10 cellular contexts compared by ENCODE assay signal in the genomic region with DNA sequence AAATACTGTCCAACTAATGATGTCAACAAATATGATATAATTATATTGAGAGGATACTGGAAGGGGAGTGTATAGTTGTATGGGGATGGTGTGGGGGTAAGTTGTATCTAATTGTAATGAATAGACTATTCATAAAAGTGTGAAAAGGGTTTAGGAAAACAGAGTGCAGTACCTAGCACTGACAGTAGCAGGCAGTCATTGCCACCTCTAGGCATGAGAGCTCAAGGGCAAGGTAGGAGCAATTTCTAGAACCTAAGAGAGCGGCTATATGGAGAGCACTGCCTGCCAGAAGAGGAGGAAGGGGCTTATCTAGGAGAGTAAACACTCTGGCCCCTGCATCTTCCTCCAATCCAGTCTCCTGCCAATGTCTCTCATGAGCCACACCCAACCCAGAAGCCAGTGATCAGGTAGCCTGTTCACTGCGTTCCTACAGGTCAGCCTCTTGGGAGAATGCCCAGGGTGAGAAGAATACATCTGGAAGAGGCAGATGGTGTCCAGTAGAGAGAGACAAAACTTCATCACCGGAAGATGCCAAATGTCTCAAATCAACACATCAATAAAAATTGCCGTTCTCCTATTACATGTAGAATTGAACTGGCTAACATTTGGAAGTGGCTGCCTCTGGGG.
DNase-seq lines count a peak whose midpoint lies in the region; ATAC-seq and TF ChIP-seq lines count a peak whose summit lies in the region.
"Had no signal": no experiment of that assay in that cellular context is flagged by ENCODE, and none has a peak within 500 bp of the region (broad histone marks: within the 10 kb centered on the region; RNA-seq: fewer than 3 reads in every experiment).

No MANE protein-coding gene starts in this region.

- H3K36me3 ChIP-seq in KMS-11 (ENCODE audit: insufficient read depth) (no peaks in the 10 kb centered on the region), lower lobe of right lung (no peaks in the 10 kb centered on the region)
- H3K36me3 ChIP-seq: BLaER1 had no signal

- H3K9me3 Mint-ChIP-seq in activated CD4-positive, alpha-beta memory T cell treated with anti-CD3 and anti-CD28 coated beads for 36 hours = no peaks in the 10 kb centered on the region
- H3K9me3 Mint-ChIP-seq: naive thymus-derived CD8-positive, alpha-beta T cell had no signal

- no peak overlapping the region for H3K9ac ChIP-seq in KMS-11
- H3K9ac ChIP-seq: BLaER1 had no signal

- H3K79me2 ChIP-seq in KMS-11 (ENCODE audit: insufficient read depth, low read depth) = no peaks in the 10 kb centered on the region

- H3K27me3 ChIP-seq in KMS-11 (ENCODE audit: insufficient read depth, low read depth) (no peaks in the 10 kb centered on the region), lower lobe of right lung (ENCODE audit: low read depth) (no peaks in the 10 kb centered on the region)
- H3K27me3 ChIP-seq: BLaER1 had no signal

- H3K27me3 Mint-ChIP-seq in activated CD4-positive, alpha-beta memory T cell treated with anti-CD3 and anti-CD28 coated beads for 36 hours = no peaks in the 10 kb centered on the region
- H3K27me3 Mint-ChIP-seq: naive thymus-derived CD8-positive, alpha-beta T cell had no signal

- no peak overlapping the region for H3K4me3 ChIP-seq in KMS-11 (IDR thresholded peaks at IDR 0.05; ENCODE audit: insufficient read depth, low read depth, low read length)
- H3K4me3 ChIP-seq in lower lobe of right lung = no peak overlapping the region
- H3K4me3 ChIP-seq: BLaER1 had no signal

- H3K4me1 ChIP-seq in KMS-11 (ENCODE audit: low read depth, poor library complexity, severe bottlenecking) (peaks cover 9% of the 10 kb centered on the region), lower lobe of right lung (no peaks in the 10 kb centered on the region)

- no peak overlapping the region for H3K4me2 ChIP-seq in KMS-11

- H2AFZ ChIP-seq in KMS-11 (ENCODE audit: low read depth) = no peak overlapping the region

- no peak overlapping the region for H3K27ac ChIP-seq in KMS-11
- no peak overlapping the region for H3K27ac ChIP-seq in lower lobe of right lung
- H3K27ac ChIP-seq: BLaER1 had no signal

- DNase-seq in SIG-M5 treated with dmso at 0.1 percent for 504 hours (lab: John Stamatoyannopoulos, UW; ENCODE audit: unreplicated experiment) (peak; percentile 69), SIG-M5 (lab: John Stamatoyannopoulos, UW) (no peak), lower lobe of right lung (no peak), activated gamma-delta T cell (lab: John Stamatoyannopoulos, UW) (no peak), GM19238 (ENCODE audit: insufficient read length, low spot score) (no peak)
- peak; percentile 48 for DNase-seq in activated CD4-positive, alpha-beta memory T cell treated with anti-CD3 and anti-CD28 coated beads for 36 hours

- no peaks in the 10 kb centered on the region for H3K9me3 ChIP-seq in lower lobe of right lung
- H3K9me3 ChIP-seq: BLaER1 had no signal

- H4K20me1 ChIP-seq in KMS-11 (ENCODE audit: insufficient read depth) = no peaks in the 10 kb centered on the region
- H4K20me1 ChIP-seq: BLaER1 had no signal

- no peaks in the 10 kb centered on the region for H3K36me3 Mint-ChIP-seq in activated CD4-positive, alpha-beta memory T cell treated with anti-CD3 and anti-CD28 coated beads for 36 hours
- H3K36me3 Mint-ChIP-seq: naive thymus-derived CD8-positive, alpha-beta T cell had no signal

- POLR2A ChIA-PET in activated CD4-positive, alpha-beta memory T cell treated with anti-CD3 and anti-CD28 coated beads for 36 hours (lab: Charles Lee) = no interaction called here

- H3K4me3 Mint-ChIP-seq in activated CD4-positive, alpha-beta memory T cell treated with anti-CD3 and anti-CD28 coated beads for 36 hours = no peak overlapping the region
- H3K4me3 Mint-ChIP-seq: naive thymus-derived CD8-positive, alpha-beta T cell had no signal

- ATAC-seq in lower lobe of right lung (peak; percentile 73 to 76), HG03439 (IDR thresholded peaks at IDR 0.05; ENCODE audit: unreplicated experiment) (no peak)

- no peak overlapping the region for H3K27ac Mint-ChIP-seq in activated CD4-positive, alpha-beta memory T cell treated with anti-CD3 and anti-CD28 coated beads for 36 hours

- intact Hi-C loops in activated CD4-positive, alpha-beta memory T cell treated with anti-CD3 and anti-CD28 coated beads for 36 hours (cut with micrococcal nuclease) = loop anchor here (2.0 kb wide), 1 partner anchor 450 kb away; no protein-coding TSS in a partner anchor
- intact Hi-C loops in lower lobe of right lung (cut with DNase I) = no loop called here

- CTCF ChIA-PET in activated CD4-positive, alpha-beta memory T cell treated with anti-CD3 and anti-CD28 coated beads for 36 hours (lab: Charles Lee) = interaction anchor here (1.2 to 2.0 kb wide), 4 partner anchors 12 to 455 kb away, joined by 3 to 7 read pairs (median 6); no protein-coding TSS in a partner anchor

- TF ChIP-seq CTCF in KMS-11 (conservative IDR thresholded peaks at IDR 0.05; ENCODE audit: low read depth, low read length) (peak; percentile 68), lower lobe of right lung (IDR thresholded peaks at IDR 0.05) (peak; percentile 49)

- no peaks in the 10 kb centered on the region for H3K4me1 Mint-ChIP-seq in activated CD4-positive, alpha-beta memory T cell treated with anti-CD3 and anti-CD28 coated beads for 36 hours (ENCODE audit: low read depth)

Comparison
In these comparisons a context has a peak if more than half of its experiments do, and no peak if none do; other contexts are left out.
1. DNase-seq: peak in SIG-M5 treated with dmso at 0.1 percent for 504 hours (single experiment) and activated CD4-positive, alpha-beta memory T cell treated with anti-CD3 and anti-CD28 coated beads for 36 hours (single experiment); none in SIG-M5 (single experiment), lower lobe of right lung (single experiment), activated gamma-delta T cell (single experiment) and GM19238 (single experiment).